In the genomic region with DNA sequence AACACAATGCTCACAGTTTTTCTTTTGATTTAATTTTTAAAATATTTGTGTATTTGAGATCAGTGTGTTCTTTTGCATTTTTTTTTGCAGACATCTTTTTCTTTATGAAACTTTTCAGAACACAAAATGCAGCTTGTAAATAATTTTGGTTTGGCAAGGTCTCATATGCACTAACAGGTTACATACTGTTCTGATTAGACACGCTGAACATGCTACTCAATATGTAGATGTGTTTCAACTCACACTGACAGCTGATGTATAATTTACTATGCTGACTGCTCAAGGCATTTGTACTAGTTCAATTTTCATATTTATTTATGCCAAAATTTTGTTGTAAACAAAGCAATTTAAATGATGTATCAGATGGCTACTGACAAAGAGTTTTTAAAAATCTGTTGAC, we compare ENCODE assay signal across 1 cellular context.
TF ChIP-seq lines count a peak whose summit lies in the region.

No MANE protein-coding gene starts in this region.

TF ChIP-seq in GM23338, 12 proteins besides CTCF, POLR2A, EP300 and RAD21 (continued from another document):
- TF ChIP-seq, protein P1, sequence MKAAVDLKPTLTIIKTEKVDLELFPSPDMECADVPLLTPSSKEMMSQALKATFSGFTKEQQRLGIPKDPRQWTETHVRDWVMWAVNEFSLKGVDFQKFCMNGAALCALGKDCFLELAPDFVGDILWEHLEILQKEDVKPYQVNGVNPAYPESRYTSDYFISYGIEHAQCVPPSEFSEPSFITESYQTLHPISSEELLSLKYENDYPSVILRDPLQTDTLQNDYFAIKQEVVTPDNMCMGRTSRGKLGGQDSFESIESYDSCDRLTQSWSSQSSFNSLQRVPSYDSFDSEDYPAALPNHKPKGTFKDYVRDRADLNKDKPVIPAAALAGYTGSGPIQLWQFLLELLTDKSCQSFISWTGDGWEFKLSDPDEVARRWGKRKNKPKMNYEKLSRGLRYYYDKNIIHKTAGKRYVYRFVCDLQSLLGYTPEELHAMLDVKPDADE (IDR thresholded peaks at IDR 0.05) = no peak
